Comparison of ENCODE assay signal across 14 cellular contexts in genomic region chr5:126355940-126356339, GRCh38.
A peak's percentile ranks its signal among the peaks of the same experiment; 100 is the strongest.
DNase-seq lines count a peak whose midpoint lies in the region; ATAC-seq, FAIRE-seq and TF ChIP-seq lines count a peak whose summit lies in the region.
"Had no signal": no experiment of that assay in that cellular context is flagged by ENCODE, and none has a peak within 500 bp of the region (broad histone marks: within the 10 kb centered on the region; RNA-seq: fewer than 3 reads in every experiment).

No MANE protein-coding gene starts in this region.

- no peak overlapping the region for H2BK20ac ChIP-seq in H1 (ENCODE audit: low read length)

- H4K8ac ChIP-seq in H1 (ENCODE audit: extremely low read depth, insufficient read depth, low read length), result no peak overlapping the region

- no peaks in the 10 kb centered on the region for H3F3A ChIP-seq in DOHH2 (ENCODE audit: control insufficient read depth, insufficient read depth)

- no peak overlapping the region for H2AK5ac ChIP-seq in H1 (ENCODE audit: low read depth, low read length)

- H3K9me2 ChIP-seq in DOHH2 (replicated peaks; ENCODE audit: control insufficient read depth, low read length), result no peaks in the 10 kb centered on the region
- H3K9me2 ChIP-seq in Karpas-422 (replicated peaks; ENCODE audit: insufficient read depth, low read length), result no peaks in the 10 kb centered on the region

- no peaks in the 10 kb centered on the region for H3K23me2 ChIP-seq in H1 (ENCODE audit: low read depth, low read length)

- CTCF ChIA-PET in H1 (lab: Charles Lee; ENCODE audit: partially characterized antibody), result interaction anchor here (0.6 to 12.9 kb wide), 9 partner anchors 11 to 185 kb away, joined by 3 to 125 read pairs (median 3); no protein-coding TSS in a partner anchor

- H4K91ac ChIP-seq in H1 (replicated peaks; ENCODE audit: insufficient read length, low read length), result no peak overlapping the region

- H3K4me1 ChIP-seq in DOHH2 (ENCODE audit: control insufficient read depth, low read length) (peaks cover 6% of the 10 kb centered on the region), Karpas-422 (ENCODE audit: low read length) (no peaks in the 10 kb centered on the region), H1 (replicated peaks in 1 of 4; ENCODE audit: control insufficient read depth in 3 of 4, insufficient read depth in 4 of 4, low read length in 3 of 4) (no peaks in the 10 kb centered on the region)
- H3K4me1 ChIP-seq in effector memory CD4-positive, alpha-beta T cell (ENCODE audit: control insufficient read depth, insufficient read depth, low read length, poor library complexity, severe bottlenecking), result no peaks in the 10 kb centered on the region

- no peak overlapping the region for H2BK5ac ChIP-seq in H1 (ENCODE audit: low read depth, low read length)

- no peak overlapping the region for H3K4ac ChIP-seq in H1 (replicated peaks; ENCODE audit: insufficient read length, low read depth, low read length)

- H3K4me3 ChIP-seq in DOHH2 (ENCODE audit: low read length) (peak overlapping the region; percentile 32; the same call in 1 of the 2 replicates), Karpas-422 (ENCODE audit: low read length) (no peak overlapping the region), H1 (ENCODE audit: extremely low read depth in 1 of 4, insufficient read depth in 2 of 4, low read depth in 3 of 4, low read length in 4 of 4) (no peak overlapping the region)
- no peak overlapping the region for H3K4me3 ChIP-seq in effector memory CD4-positive, alpha-beta T cell (ENCODE audit: insufficient read depth, low read depth, low read length, poor library complexity, severe bottlenecking)
- H3K4me3 ChIP-seq: upper lobe of left lung had no signal

- no peak overlapping the region for H3K56ac ChIP-seq in H1 (replicated peaks; ENCODE audit: insufficient read length, low read depth, low read length)

- 0 out of 2 replicates have a peak overlapping the region, but pooled peaks have one; percentile 9 for H3K9ac ChIP-seq in Karpas-422 (ENCODE audit: low read length)
- no peak overlapping the region for H3K9ac ChIP-seq in H1 (replicated peaks in 1 of 4; ENCODE audit: extremely low read depth in 1 of 4, low read depth in 3 of 4, low read length in 3 of 4)

- POLR2A ChIA-PET in H1 (lab: Charles Lee; ENCODE audit: partially characterized antibody), result no interaction called here

- WGBS in H1 (ENCODE audit: extremely low coverage in 1 of 2, insufficient coverage in 1 of 2, insufficient read length in 1 of 2, insufficient replicate concordance in 2 of 2, low coverage in 1 of 2, low lambda C conversion rate in 2 of 2, missing lambda C conversion rate in 1 of 2), 2 experiments, result 88% methylated on average over 8 of the region's 8 CpGs; no CpG with 5 or more reads in 1 of the 2 experiments

- no peaks in the 10 kb centered on the region for H3K36me3 ChIP-seq in DOHH2 (ENCODE audit: control insufficient read depth, low read length)
- H3K36me3 ChIP-seq in Karpas-422 (ENCODE audit: insufficient read depth, low read length), result no peaks in the 10 kb centered on the region
- H3K36me3 ChIP-seq in H1 (ENCODE audit: control insufficient read depth in 2 of 4, insufficient read depth in 4 of 4, low read length in 3 of 4), result no peaks in the 10 kb centered on the region; a peak in 1 of 8 replicates
- no peaks in the 10 kb centered on the region for H3K36me3 ChIP-seq in effector memory CD4-positive, alpha-beta T cell (ENCODE audit: control insufficient read depth, insufficient read depth, low read length)
- H3K36me3 ChIP-seq: upper lobe of left lung had no signal

- H3K27me3 ChIP-seq in DOHH2 (ENCODE audit: control insufficient read depth, low read length) (no peaks in the 10 kb centered on the region), Karpas-422 (ENCODE audit: low read length) (no peaks in the 10 kb centered on the region), H1 (replicated peaks in 1 of 4; ENCODE audit: control insufficient read depth in 3 of 4, extremely low read depth in 1 of 4, insufficient read depth in 3 of 4, low read length in 3 of 4) (no peaks in the 10 kb centered on the region)
- H3K27me3 ChIP-seq in effector memory CD4-positive, alpha-beta T cell (replicated peaks; ENCODE audit: control insufficient read depth, insufficient read depth, low read length, poor library complexity, severe bottlenecking), result no peaks in the 10 kb centered on the region
- H3K27me3 ChIP-seq: upper lobe of left lung had no signal

- no peak overlapping the region; the same call in 1 of the 2 replicates for H2BK15ac ChIP-seq in H1 (ENCODE audit: low read length)

- TF ChIP-seq EP300 in H1 (IDR thresholded peaks at IDR 0.05; ENCODE audit: borderline replicate concordance in 1 of 2, low read depth in 2 of 2, low read length in 2 of 2), result no peak

- no peaks in the 10 kb centered on the region for H3K79me1 ChIP-seq in H1 (ENCODE audit: low read depth, low read length)

- no peak overlapping the region for H4K5ac ChIP-seq in H1 (ENCODE audit: insufficient read length, low read depth, low read length)

- H3K4me2 ChIP-seq in DOHH2 (ENCODE audit: low read length) (peak overlapping the region; percentile 42), Karpas-422 (ENCODE audit: low read depth, low read length, poor library complexity, severe bottlenecking) (peak overlapping the region; percentile 34), H1 (ENCODE audit: insufficient read depth in 1 of 2, low read depth in 2 of 2, low read length in 2 of 2) (no peak overlapping the region)

- TF ChIP-seq CTCF in DOHH2 (IDR thresholded peaks at IDR 0.05; ENCODE audit: low read depth, low read length, poor library complexity, severe bottlenecking), result no peak
- TF ChIP-seq CTCF in GM20000 (IDR thresholded peaks at IDR 0.05; ENCODE audit: extremely low read depth, missing control alignments), result no peak
- TF ChIP-seq CTCF in H1 (IDR thresholded peaks at IDR 0.05; ENCODE audit: control extremely low read depth in 1 of 3, insufficient read depth in 1 of 3, low read depth in 1 of 3, low read length in 3 of 3), result no peak

- DNase-seq in GM20000 (ENCODE audit: low spot score) (peak; percentile 18), Karpas-422 (peak; percentile 76), H1 (ENCODE audit: low read depth in 1 of 2, low spot score in 2 of 2) (no peak), posterior vena cava (ENCODE audit: low spot score) (no peak)
- no peak for DNase-seq in activated effector memory CD4-positive, alpha-beta T cell treated with Interleukin-2 at 50 U/mL for 16 hours
- DNase-seq in effector memory CD4-positive, alpha-beta T cell, result no peak
- DNase-seq: ACHN; activated T-cell treated with anti-CD3 and anti-CD28 coated beads, Interleukin-2, amount 50 U/mL, for 1 hour; amygdala; H9; NCI-H226; upper lobe of left lung had no signal

- no peak overlapping the region for H2BK12ac ChIP-seq in H1 (ENCODE audit: low read depth, low read length)

- no peak overlapping the region for H2BK120ac ChIP-seq in H1 (replicated peaks; ENCODE audit: low read depth, low read length)

- no peak for FAIRE-seq in H1 (lab: Jason Lieb, UNC)

- H3K79me2 ChIP-seq in DOHH2 (ENCODE audit: control insufficient read depth, low read length) (no peaks in the 10 kb centered on the region), Karpas-422 (ENCODE audit: low read length) (no peaks in the 10 kb centered on the region), H1 (ENCODE audit: control insufficient read depth in 1 of 2, insufficient read depth in 2 of 2, low read length in 2 of 2) (no peaks in the 10 kb centered on the region)

- H3K23ac ChIP-seq in H1 (ENCODE audit: insufficient read length), result no peak overlapping the region

- H3K27ac ChIP-seq in DOHH2 (ENCODE audit: low read depth, low read length), result no peak overlapping the region
- H3K27ac ChIP-seq in Karpas-422 (ENCODE audit: low read length), result no peak overlapping the region
- H3K27ac ChIP-seq in H1 (ENCODE audit: low read depth, low read length), result no peak overlapping the region
- no peak overlapping the region for H3K27ac ChIP-seq in effector memory CD4-positive, alpha-beta T cell (ENCODE audit: insufficient read depth, low read length, poor library complexity, severe bottlenecking)
- H3K27ac ChIP-seq: upper lobe of left lung had no signal

- H4K20me1 ChIP-seq in DOHH2 (ENCODE audit: control insufficient read depth, insufficient read depth, low read depth, low read length), result no peaks in the 10 kb centered on the region
- no peaks in the 10 kb centered on the region for H4K20me1 ChIP-seq in Karpas-422 (ENCODE audit: insufficient read depth, low read depth, low read length)
- H4K20me1 ChIP-seq in H1 (replicated peaks in 1 of 2; ENCODE audit: control insufficient read depth in 1 of 2, insufficient read depth in 2 of 2, low read length in 2 of 2), result no peaks in the 10 kb centered on the region

- no peak overlapping the region for H3K14ac ChIP-seq in H1 (ENCODE audit: insufficient read length)

- no peak for ATAC-seq in HG02870 (IDR thresholded peaks at IDR 0.05; ENCODE audit: unreplicated experiment)

- no peak for TF ChIP-seq RAD21 in H1 (IDR thresholded peaks at IDR 0.05 in 1 of 2, conservative IDR thresholded peaks at IDR 0.05 in 1 of 2; ENCODE audit: low read depth in 2 of 2, low read length in 2 of 2)

- intact Hi-C loops in posterior vena cava (cut with DNase I), result loop anchor here in 1 of 2 donors (2.0 kb wide), 1 partner anchor 183 kb away; no protein-coding TSS in a partner anchor

- H3K9me3 ChIP-seq in DOHH2 (ENCODE audit: control insufficient read depth, insufficient read depth, low read length) (no peaks in the 10 kb centered on the region), Karpas-422 (ENCODE audit: low read length) (no peaks in the 10 kb centered on the region), H1 (ENCODE audit: insufficient read depth in 2 of 2, low read depth in 1 of 2, low read length in 1 of 2) (no peaks in the 10 kb centered on the region)
- no peaks in the 10 kb centered on the region for H3K9me3 ChIP-seq in effector memory CD4-positive, alpha-beta T cell (ENCODE audit: control insufficient read depth, low read length)
- H3K9me3 ChIP-seq: upper lobe of left lung had no signal

- H2AFZ ChIP-seq in Karpas-422 (ENCODE audit: low read length) (0 out of 2 replicates have a peak overlapping the region, but pooled peaks have one; percentile 39), H1 (ENCODE audit: low read length) (peak overlapping the region; percentile 35; the same call in 1 of the 2 replicates)

- TF ChIP-seq POLR2A in H1 (IDR thresholded peaks at IDR 0.05; ENCODE audit: control extremely low read depth in 1 of 2, low read depth in 2 of 2, low read length in 2 of 2), result no peak

- H3K18ac ChIP-seq in H1 (ENCODE audit: extremely low read depth, low read length), result no peak overlapping the region

TF ChIP-seq in H1, 55 proteins besides CTCF, POLR2A, EP300 and RAD21:
- TF ChIP-seq RXRA (IDR thresholded peaks at IDR 0.05; ENCODE audit: insufficient read depth, low read depth, low read length) (no peak), SP1 (IDR thresholded peaks at IDR 0.05; ENCODE audit: low read depth, low read length) (no peak), KDM5A (IDR thresholded peaks at IDR 0.05; ENCODE audit: low read length) (no peak), JUND (IDR thresholded peaks at IDR 0.05; ENCODE audit: low read length) (no peak), TEAD4 (IDR thresholded peaks at IDR 0.05; ENCODE audit: low read depth, low read length) (no peak)

Comparison
In these comparisons a context has a peak if more than half of its experiments do, and no peak if none do; other contexts are left out.
1. H3K4me2 ChIP-seq: peak in DOHH2 (single experiment) and Karpas-422 (single experiment); none in H1 (0 of 2).
2. DNase-seq: peak in GM20000 (single experiment) and Karpas-422 (single experiment); none in H1 (0 of 2), activated effector memory CD4-positive, alpha-beta T cell treated with Interleukin-2 at 50 U/mL for 16 hours (single experiment), posterior vena cava (single experiment) and effector memory CD4-positive, alpha-beta T cell (0 of 3).